In the genomic region with DNA sequence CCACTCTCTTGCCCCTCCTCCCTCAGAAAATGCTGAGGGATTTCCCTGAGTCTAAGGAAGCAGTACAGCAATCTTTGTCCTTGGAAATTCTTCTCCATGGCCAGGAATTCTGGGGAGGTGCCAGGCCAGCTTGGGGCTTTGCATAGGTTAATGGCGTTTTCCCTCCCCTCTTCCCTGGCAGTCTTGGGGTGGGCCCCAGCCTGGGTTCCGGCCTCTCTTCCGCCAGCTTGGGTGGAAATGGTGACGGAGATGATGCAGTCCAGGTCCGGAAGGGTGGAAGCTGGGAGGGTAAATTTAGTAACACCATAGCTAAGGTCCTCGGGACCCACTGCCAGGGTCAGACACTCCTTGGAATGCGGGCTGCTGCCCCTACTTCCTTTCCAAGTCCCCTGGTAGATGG, we compare ENCODE assay signal across 10 cellular contexts. TPM values are rescaled to one million over a fixed set of nuclear protein-coding genes. Genes with fewer than 3 reads are reported as not detected.
DNase-seq lines count a peak whose midpoint lies in the region; ATAC-seq and TF ChIP-seq lines count a peak whose summit lies in the region.
"Had no signal": no experiment of that assay in that cellular context is flagged by ENCODE, and none has a peak within 500 bp of the region (broad histone marks: within the 10 kb centered on the region; RNA-seq: fewer than 3 reads in every experiment).

No MANE protein-coding gene starts in this region.

- H3K9me3 Mint-ChIP-seq in neural crest cell, result no peaks in the 10 kb centered on the region

- H3K4me1 Mint-ChIP-seq in neural crest cell, result peaks cover 62% of the 10 kb centered on the region

- peak in 2 of 4 donors; percentile 77 to 79 for TF ChIP-seq EP300 in upper lobe of left lung (IDR thresholded peaks at IDR 0.05)

- no peak overlapping the region for H3K27ac Mint-ChIP-seq in neural crest cell (ENCODE audit: unreplicated experiment)

- H3K27ac ChIP-seq in upper lobe of left lung, result peak overlapping the region; percentile 82 to 96 (median 94)

- intact Hi-C loops in Right ventricle myocardium inferior (cut with DNase I), result no loop called here

- peaks cover 0 to 10% (median 3%) of the 10 kb centered on the region in 4 donors for H3K27me3 ChIP-seq in upper lobe of left lung

- TF ChIP-seq CTCF in neural crest cell (conservative IDR thresholded peaks at IDR 0.05) (no peak), upper lobe of left lung (IDR thresholded peaks at IDR 0.05) (no peak)

- 16 to 29% methylated on average over 7 of the region's 7 CpGs for WGBS in upper lobe of left lung, 2 donors

- peaks cover 36% of the 10 kb centered on the region for H3K27me3 Mint-ChIP-seq in neural crest cell (ENCODE audit: low read depth)

- DNase-seq in astrocyte of the hippocampus (ENCODE audit: low read depth, low spot score) (peak; percentile 59), Right ventricle myocardium inferior (ENCODE audit: missing footprints) (peak; percentile 73), neural crest cell (ENCODE audit: low read depth, low spot score) (no peak), upper lobe of left lung (peak in 1 of 2 donors; percentile 48), glomerular visceral epithelial cell (ENCODE audit: extremely low spot score) (no peak)
- DNase-seq in activated naive CD4-positive, alpha-beta T cell (lab: John Stamatoyannopoulos, UW), result no peak
- DNase-seq: DMS53, islet precursor cell, NCI-H1105 treated with DMSO at 0.1 percent for 48 hours had no signal

- peaks cover 60 to 76% (median 70%) of the 10 kb centered on the region in 4 donors for H3K4me1 ChIP-seq in upper lobe of left lung

- peak overlapping the region; percentile 74 for H3K4me3 Mint-ChIP-seq in neural crest cell

- peaks cover 6% of the 10 kb centered on the region for H3K36me3 Mint-ChIP-seq in neural crest cell (ENCODE audit: low read depth)

- peaks cover 0 to 34% (median 5%) of the 10 kb centered on the region in 4 donors for H3K36me3 ChIP-seq in upper lobe of left lung

- no peaks in the 10 kb centered on the region for H3K9me3 ChIP-seq in upper lobe of left lung

- ATAC-seq in Right ventricle myocardium inferior, result no peak
- ATAC-seq in upper lobe of left lung (ENCODE audit: low FRiP score in 2 of 2), result no peak
- ATAC-seq in HG03280 (IDR thresholded peaks at IDR 0.05; ENCODE audit: unreplicated experiment), result no peak

- TF ChIP-seq POLR2A in upper lobe of left lung (IDR thresholded peaks at IDR 0.05), result peak in 1 of 4 donors; percentile 22

- H3K4me3 ChIP-seq in upper lobe of left lung, result peak overlapping the region in 1 of 4 donors; percentile 80

RNA-seq across cellular contexts. Expression of a gene that starts 5.0 kb away (rescaled TPM):
- total RNA-seq in Right ventricle myocardium inferior (115 TPM), neural crest cell (108 and 120 TPM in 2 replicates), upper lobe of left lung (100 to 1,000 TPM in 3 of 6 donors, 10 to 100 TPM in 3; 45.5 to 188 (median 100) TPM)

RNA-seq across cellular contexts. Expression of a gene that starts 40.2 kb away (rescaled TPM):
- total RNA-seq in Right ventricle myocardium inferior, result 93.4 TPM
- total RNA-seq in neural crest cell, result 122 and 128 TPM in 2 replicates
- 100 to 1,000 TPM in 3 of 6 donors, 10 to 100 TPM in 3; 29.3 to 121 (median 94.6) TPM for total RNA-seq in upper lobe of left lung

RNA-seq across cellular contexts. Expression of a gene that starts 46.6 kb away (rescaled TPM):
- total RNA-seq in Right ventricle myocardium inferior (24.9 TPM), neural crest cell (24.2 and 24.4 TPM in 2 replicates), upper lobe of left lung (10 to 100 TPM in 5 of 6 donors, 1 to 10 TPM in 1; 7.5 to 38.3 (median 21.5) TPM)

Comparison
In these comparisons a context has a peak if more than half of its experiments do, and no peak if none do; other contexts are left out.
1. DNase-seq: peak in astrocyte of the hippocampus (single experiment) and Right ventricle myocardium inferior (single experiment); none in neural crest cell (single experiment), activated naive CD4-positive, alpha-beta T cell (0 of 4) and glomerular visceral epithelial cell (single experiment).